ENCODE assay signal across 17 cellular contexts in the genomic region with DNA sequence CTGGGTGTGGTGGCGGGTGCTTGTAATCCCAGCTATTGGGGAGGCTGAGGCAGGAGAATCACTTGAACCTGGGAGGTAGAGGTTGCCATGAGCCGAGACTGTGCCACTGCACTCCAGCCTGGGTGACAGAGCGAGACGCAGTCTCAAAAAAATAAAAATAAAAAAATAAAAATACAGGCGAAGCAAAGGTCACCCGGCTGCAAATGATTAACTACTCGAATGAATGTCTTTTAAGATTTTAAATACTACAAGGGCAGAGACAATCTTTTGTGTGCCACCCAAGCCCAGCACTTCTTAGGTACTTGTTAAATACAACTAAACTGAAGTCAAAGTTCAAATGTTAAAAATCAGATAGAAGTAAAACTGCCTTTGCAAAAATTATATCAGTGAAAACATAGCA. TPM values are rescaled to one million over a fixed set of nuclear protein-coding genes. Genes with fewer than 3 reads are reported as not detected.
DNase-seq lines count a peak whose midpoint lies in the region; ATAC-seq, FAIRE-seq and TF ChIP-seq lines count a peak whose summit lies in the region.
"Had no signal": no experiment of that assay in that cellular context is flagged by ENCODE, and none has a peak within 500 bp of the region (broad histone marks: within the 10 kb centered on the region; RNA-seq: fewer than 3 reads in every experiment).

No MANE protein-coding gene starts in this region.

- intact Hi-C loops in HepG2 (cut with micrococcal nuclease; ENCODE audit: unreplicated experiment) = no loop called here
- intact Hi-C loops in colonic mucosa (cut with DNase I) = no loop called here

- no peak for TF ChIP-seq CTCF in hepatocyte (IDR thresholded peaks at IDR 0.05; ENCODE audit: poor library complexity)
- TF ChIP-seq CTCF in HepG2 (CRISPR knock-in tag; IDR thresholded peaks at IDR 0.05) = no peak
- TF ChIP-seq CTCF in colonic mucosa (IDR thresholded peaks at IDR 0.05) = no peak

- in situ Hi-C loops in HepG2 (cut with HindIII; ENCODE audit: extremely low pct_ligation_motif_present, low pct_unique_long_range_greater_than_20kb) = no loop called here

- H3K36me3 ChIP-seq in hepatocyte (replicated peaks; ENCODE audit: insufficient read depth, low read depth) = no peaks in the 10 kb centered on the region
- peaks cover 0 to 2% of the 10 kb centered on the region in 2 experiments; a peak in 2 of 5 replicates for H3K36me3 ChIP-seq in HepG2 (replicated peaks in 1 of 2; ENCODE audit: control insufficient read depth in 1 of 2, insufficient read depth in 2 of 2, low read length in 2 of 2)
- no peaks in the 10 kb centered on the region for H3K36me3 ChIP-seq in small intestine (ENCODE audit: control insufficient read depth in 2 of 2, insufficient read depth in 2 of 2, low read length in 2 of 2)
- H3K36me3 ChIP-seq in H7 (replicated peaks; ENCODE audit: control insufficient read depth, insufficient read depth, low read length) = no peaks in the 10 kb centered on the region; the same call in 1 of the 2 replicates
- H3K36me3 ChIP-seq in colonic mucosa = no peaks in the 10 kb centered on the region

- H3K27ac ChIP-seq in hepatocyte = peak overlapping the region; percentile 54
- peak overlapping the region; percentile 45 for H3K27ac ChIP-seq in HepG2 (ENCODE audit: extremely low read length, insufficient read depth, low read length)
- H3K27ac ChIP-seq in small intestine (ENCODE audit: low read depth in 1 of 2, low read length in 1 of 2) = peak overlapping the region in 1 of 2 donors; percentile 30
- H3K27ac ChIP-seq in colonic mucosa = no peak overlapping the region

- no peaks in the 10 kb centered on the region for H3K9me2 ChIP-seq in hepatocyte (replicated peaks; ENCODE audit: insufficient read depth)

- no peaks in the 10 kb centered on the region for H3K27me3 ChIP-seq in hepatocyte
- no peaks in the 10 kb centered on the region for H3K27me3 ChIP-seq in HepG2 (ENCODE audit: control insufficient read depth in 1 of 2, insufficient read depth in 2 of 2, low read length in 2 of 2)
- no peaks in the 10 kb centered on the region for H3K27me3 ChIP-seq in small intestine (ENCODE audit: control insufficient read depth in 2 of 2, insufficient read depth in 2 of 2, low read length in 2 of 2)
- no peaks in the 10 kb centered on the region for H3K27me3 ChIP-seq in H7 (ENCODE audit: control insufficient read depth, insufficient read depth, low read length)
- H3K27me3 ChIP-seq in colonic mucosa = no peaks in the 10 kb centered on the region

- CTCF ChIA-PET in HepG2 (lab: Yijun Ruan, JAX; ENCODE audit: low intra/inter-chr PET ratio, low total read pairs) = no interaction called here

- ATAC-seq in HepG2 = peak; percentile 35; the same call in 2 of the 3 replicates
- ATAC-seq: GM12878 had no signal

- DNase-seq in hepatocyte (ENCODE audit: low spot score) (no peak), HepG2 (ENCODE audit: low spot score) (no peak), small intestine (peak; percentile 75), H7 (no peak), colonic mucosa (no peak), mesenteric fat pad (ENCODE audit: low spot score) (no peak), COLO829 (ENCODE audit: low spot score) (no peak)
- DNase-seq: C1 segment of cervical spinal cord; Caco-2; CD4-positive, alpha-beta memory T cell; DMS153; DND-41; GOT3; HCEC 1CT had no signal

- H3K79me2 ChIP-seq in hepatocyte (peaks cover 100% of the 10 kb centered on the region), HepG2 (ENCODE audit: insufficient read depth, low read length) (peaks cover 94% of the 10 kb centered on the region)

- H2AFZ ChIP-seq in hepatocyte (no peak overlapping the region), HepG2 (ENCODE audit: low read length) (no peak overlapping the region)

- H3K4me1 ChIP-seq in hepatocyte (ENCODE audit: insufficient read depth) = peaks cover 38% of the 10 kb centered on the region
- H3K4me1 ChIP-seq in HepG2 (ENCODE audit: insufficient read depth, low read length) = peaks cover 57% of the 10 kb centered on the region
- H3K4me1 ChIP-seq in small intestine (ENCODE audit: control insufficient read depth in 2 of 2, insufficient read depth in 1 of 2, low read depth in 1 of 2, low read length in 1 of 2) = no peaks in the 10 kb centered on the region
- H3K4me1 ChIP-seq in colonic mucosa = no peaks in the 10 kb centered on the region

- TF ChIP-seq POLR2A in HepG2 (IDR thresholded peaks at IDR 0.05; ENCODE audit: insufficient read depth in 1 of 2, low read depth in 2 of 2, low read length in 2 of 2) = no peak

- FAIRE-seq in HepG2 (lab: Jason Lieb, UNC) (no peak), small intestine (lab: Jason Lieb, UNC) (no peak)
- FAIRE-seq: G401.6, GM12878, H54 had no signal

- H3K9me3 ChIP-seq in hepatocyte (ENCODE audit: low read depth) (no peaks in the 10 kb centered on the region), HepG2 (ENCODE audit: low read length) (peaks cover 14% of the 10 kb centered on the region), small intestine (ENCODE audit: control insufficient read depth, low read depth) (no peaks in the 10 kb centered on the region), colonic mucosa (no peaks in the 10 kb centered on the region)

- TF ChIP-seq RAD21 in HepG2 (CRISPR knock-in tag; IDR thresholded peaks at IDR 0.05) = no peak

- no TSS peak for BruUV-seq in HepG2 (replicated peaks; lab: Mats Ljungman, UMichigan)

- H3K4me3 ChIP-seq in hepatocyte = no peak overlapping the region
- no peak overlapping the region; a peak in 1 of 6 replicates for H3K4me3 ChIP-seq in HepG2 (replicated peaks in 1 of 3; ENCODE audit: insufficient read depth in 1 of 3, low read depth in 2 of 3, low read length in 3 of 3)
- H3K4me3 ChIP-seq in small intestine (ENCODE audit: low read depth in 1 of 2, low read length in 2 of 2) = no peak overlapping the region
- no peak overlapping the region for H3K4me3 ChIP-seq in H7 (ENCODE audit: insufficient read depth, low read depth, low read length)
- H3K4me3 ChIP-seq in colonic mucosa = no peak overlapping the region
- H3K4me3 ChIP-seq: GM12878 had no signal

- H3K9ac ChIP-seq in HepG2 (ENCODE audit: insufficient read depth, low read depth, low read length) (no peak overlapping the region), colonic mucosa (ENCODE audit: low read depth in 2 of 2, low read length in 2 of 2) (no peak overlapping the region)

- POLR2A ChIA-PET in HepG2 (lab: Yijun Ruan, JAX) = no interaction called here

- H4K20me1 ChIP-seq in hepatocyte (ENCODE audit: insufficient read depth, poor library complexity, severe bottlenecking) = peaks cover 26% of the 10 kb centered on the region
- H4K20me1 ChIP-seq in HepG2 (ENCODE audit: insufficient read depth, low read length) = peaks cover 20% of the 10 kb centered on the region

- H3K4me2 ChIP-seq in hepatocyte (peak overlapping the region; percentile 62), HepG2 (ENCODE audit: low read depth, low read length) (peak overlapping the region; percentile 39)

- WGBS in hepatocyte (ENCODE audit: low lambda C conversion rate, missing lambda C conversion rate) = 85% methylated on average over 7 of the region's 7 CpGs
- 61% methylated on average over 7 of the region's 7 CpGs for WGBS in HepG2 (ENCODE audit: low lambda C conversion rate)
- 14 to 64% (median 39%) methylated on average over 7 of the region's 7 CpGs for WGBS in small intestine, 3 donors

- TF ChIP-seq EP300 in HepG2 (IDR thresholded peaks at IDR 0.05; ENCODE audit: low read depth in 2 of 2, low read length in 2 of 2) (no peak), HepG2 (CRISPR knock-in tag; IDR thresholded peaks at IDR 0.05; ENCODE audit: borderline replicate concordance) (no peak)

RNA-seq across cellular contexts. Expression of a gene that starts 6.7 kb away (rescaled TPM):
- total RNA-seq in hepatocyte (28.5 and 28.8 TPM in 2 replicates), HepG2 (2016; rRNA removed; fragmentation: Illumina TruSeq; extraction: Trizol) (9.7 and 13.1 TPM in 2 replicates), colonic mucosa (10 to 100 TPM; 22.4 to 30.3 TPM), mesenteric fat pad (4.0 TPM)
- polyA plus RNA-seq in hepatocyte (8.7 and 8.8 TPM in 2 replicates), HepG2 (2011; rRNA removed) (8.1 and 9.2 TPM in 2 replicates), small intestine (10 to 100 TPM in 2 of 3 donors, 1 to 10 TPM in 1; 9.6 to 21.0 (median 15.4) TPM)
- total RNA-seq in HepG2 (2016; cell fraction: cytosol; rRNA removed; fragmentation: Illumina TruSeq; extraction: Trizol; ENCODE audit: low read depth) = 3.3 and 3.9 TPM in 2 replicates
- 9.5 and 13.3 TPM in 2 replicates for total RNA-seq in HepG2 (2016; cell fraction: insoluble cytoplasmic fraction; rRNA removed; fragmentation: Illumina TruSeq; extraction: Trizol)
- total RNA-seq in HepG2 (2016; cell fraction: membrane; rRNA removed; fragmentation: Illumina TruSeq; extraction: Trizol) = 4.9 and 5.9 TPM in 2 replicates
- 9.0 and 9.9 TPM in 2 replicates for total RNA-seq in HepG2 (2016; cell fraction: nucleus; rRNA removed; fragmentation: Illumina TruSeq; extraction: Trizol)
- 5.4 and 6.7 TPM in 2 replicates for polyA plus RNA-seq in HepG2 (2011; cell fraction: cytosol; rRNA removed)
- polyA plus RNA-seq in HepG2 (2011; cell fraction: nucleus; rRNA removed) = 4.8 and 5.3 TPM in 2 replicates
- polyA plus RNA-seq in HepG2 (2012) = 6.9 and 8.2 TPM in 2 replicates
- polyA plus RNA-seq in HepG2 (2016; cell fraction: cytosol; fragmentation: Illumina TruSeq; extraction: Trizol; ENCODE audit: low read depth) = 0.50 and 0.63 TPM in 2 replicates
- polyA plus RNA-seq in HepG2 (2016; cell fraction: insoluble cytoplasmic fraction; fragmentation: Illumina TruSeq; extraction: Trizol; ENCODE audit: low read depth) = 14.1 and 14.2 TPM in 2 replicates
- 2.3 and 3.1 TPM in 2 replicates for polyA plus RNA-seq in HepG2 (2016; cell fraction: membrane; fragmentation: Illumina TruSeq; extraction: Trizol; ENCODE audit: low read depth)
- 7.6 and 7.8 TPM in 2 replicates for polyA plus RNA-seq in HepG2 (2016; cell fraction: nucleus; fragmentation: Illumina TruSeq; extraction: Trizol; ENCODE audit: insufficient read depth, low read depth)
- polyA minus RNA-seq in HepG2 (2011; rRNA and poly(A)+ RNA removed; ENCODE audit: low replicate concordance) = 11.6 and 15.0 TPM in 2 replicates
- polyA minus RNA-seq in HepG2 (2011; cell fraction: cytosol; rRNA and poly(A)+ RNA removed) = 12.0 and 13.0 TPM in 2 replicates
- polyA minus RNA-seq in HepG2 (2011; cell fraction: nucleus; rRNA and poly(A)+ RNA removed) = 24.6 and 26.7 TPM in 2 replicates
- 11.2 and 11.6 TPM in 2 replicates for total RNA-seq in H7 (2014; rRNA removed; shearing (Covaris generic))

RNA-seq across cellular contexts. Expression of a gene that starts 8.1 kb away (rescaled TPM):
- total RNA-seq in hepatocyte (102 and 106 TPM in 2 replicates), HepG2 (2016; rRNA removed; fragmentation: Illumina TruSeq; extraction: Trizol) (181 and 183 TPM in 2 replicates), colonic mucosa (100 to 1,000 TPM; 123 to 124 TPM), mesenteric fat pad (63.0 TPM)
- polyA plus RNA-seq in hepatocyte (98.4 and 116 TPM in 2 replicates), HepG2 (2011; rRNA removed) (406 and 490 TPM in 2 replicates), small intestine (100 to 1,000 TPM; 145 to 192 (median 172) TPM)
- total RNA-seq in HepG2 (2016; cell fraction: cytosol; rRNA removed; fragmentation: Illumina TruSeq; extraction: Trizol; ENCODE audit: low read depth) = 246 and 252 TPM in 2 replicates
- total RNA-seq in HepG2 (2016; cell fraction: insoluble cytoplasmic fraction; rRNA removed; fragmentation: Illumina TruSeq; extraction: Trizol) = 190 and 194 TPM in 2 replicates
- total RNA-seq in HepG2 (2016; cell fraction: membrane; rRNA removed; fragmentation: Illumina TruSeq; extraction: Trizol) = 347 and 379 TPM in 2 replicates
- total RNA-seq in HepG2 (2016; cell fraction: nucleus; rRNA removed; fragmentation: Illumina TruSeq; extraction: Trizol) = 101 and 102 TPM in 2 replicates
- 328 and 389 TPM in 2 replicates for polyA plus RNA-seq in HepG2 (2011; cell fraction: cytosol; rRNA removed)
- polyA plus RNA-seq in HepG2 (2011; cell fraction: nucleus; rRNA removed) = 165 and 181 TPM in 2 replicates
- 441 and 562 TPM in 2 replicates for polyA plus RNA-seq in HepG2 (2012)
- 296 and 321 TPM in 2 replicates for polyA plus RNA-seq in HepG2 (2016; cell fraction: cytosol; fragmentation: Illumina TruSeq; extraction: Trizol; ENCODE audit: low read depth)
- 226 and 233 TPM in 2 replicates for polyA plus RNA-seq in HepG2 (2016; cell fraction: insoluble cytoplasmic fraction; fragmentation: Illumina TruSeq; extraction: Trizol; ENCODE audit: low read depth)
- polyA plus RNA-seq in HepG2 (2016; cell fraction: membrane; fragmentation: Illumina TruSeq; extraction: Trizol; ENCODE audit: low read depth) = 377 and 388 TPM in 2 replicates
- polyA plus RNA-seq in HepG2 (2016; cell fraction: nucleus; fragmentation: Illumina TruSeq; extraction: Trizol; ENCODE audit: insufficient read depth, low read depth) = 205 and 216 TPM in 2 replicates
- polyA minus RNA-seq in HepG2 (2011; rRNA and poly(A)+ RNA removed; ENCODE audit: low replicate concordance) = 26.6 and 51.6 TPM in 2 replicates
- polyA minus RNA-seq in HepG2 (2011; cell fraction: cytosol; rRNA and poly(A)+ RNA removed) = 99.7 and 122 TPM in 2 replicates
- 54.1 and 77.7 TPM in 2 replicates for polyA minus RNA-seq in HepG2 (2011; cell fraction: nucleus; rRNA and poly(A)+ RNA removed)
- total RNA-seq in H7 (2014; rRNA removed; shearing (Covaris generic)) = 103 and 136 TPM in 2 replicates
